ENCODE assay signal across 17 cellular contexts in genomic region chrX:105973387-105973739, GRCh38.
DNase-seq lines count a peak whose midpoint lies in the region; ATAC-seq and TF ChIP-seq lines count a peak whose summit lies in the region.
"Had no signal": no experiment of that assay in that cellular context is flagged by ENCODE, and none has a peak within 500 bp of the region (broad histone marks: within the 10 kb centered on the region; RNA-seq: fewer than 3 reads in every experiment).

No MANE protein-coding gene starts in this region.

- H3K56ac ChIP-seq in mesendoderm (ENCODE audit: low read length): no peak overlapping the region

- H3K9ac ChIP-seq in mesendoderm (ENCODE audit: low read length): no peak overlapping the region
- H3K9ac ChIP-seq: BLaER1, GM23248 had no signal

- WGBS in mesendoderm (ENCODE audit: extremely low coverage, insufficient coverage, low lambda C conversion rate): no CpG with 5 or more reads among the region's 3 CpGs

- ATAC-seq in left colon (peak; percentile 44), GM18861 (IDR thresholded peaks at IDR 0.05; ENCODE audit: unreplicated experiment) (no peak)

- no peak overlapping the region for H4K5ac ChIP-seq in mesendoderm (ENCODE audit: low read length)

- no peak overlapping the region for H2BK15ac ChIP-seq in mesendoderm (replicated peaks; ENCODE audit: low read depth)

- H3K4me2 ChIP-seq in mesendoderm (ENCODE audit: low read length): no peak overlapping the region
- H3K4me2 ChIP-seq: BLaER1 had no signal

- H3K4me1 ChIP-seq in mesendoderm (ENCODE audit: control insufficient read depth, low read depth, low read length): no peaks in the 10 kb centered on the region
- H3K4me1 ChIP-seq: BLaER1, Caco-2 had no signal

- H3K4ac ChIP-seq in mesendoderm (ENCODE audit: low read depth, low read length): no peak overlapping the region

- no peak overlapping the region for H2AK5ac ChIP-seq in mesendoderm (ENCODE audit: low read length)

- no peaks in the 10 kb centered on the region for H3K79me1 ChIP-seq in mesendoderm (ENCODE audit: low read length)

- H3K18ac ChIP-seq in mesendoderm (ENCODE audit: low read length): no peak overlapping the region

- no peaks in the 10 kb centered on the region for H3K79me2 ChIP-seq in mesendoderm (ENCODE audit: control insufficient read depth, insufficient read depth, low read length)

- H2BK5ac ChIP-seq in mesendoderm (ENCODE audit: low read length): no peak overlapping the region

- no peaks in the 10 kb centered on the region for H3K27me3 ChIP-seq in mesendoderm (ENCODE audit: insufficient read depth, low read length, poor library complexity)

- no peak overlapping the region for H2BK120ac ChIP-seq in mesendoderm (ENCODE audit: low read depth, low read length)

- H3K23ac ChIP-seq in mesendoderm (ENCODE audit: low read length): no peak overlapping the region

- no peaks in the 10 kb centered on the region for H3K36me3 ChIP-seq in mesendoderm (ENCODE audit: control insufficient read depth, insufficient read depth, low read length)
- H3K36me3 ChIP-seq: BLaER1 had no signal

- H3K27ac ChIP-seq in mesendoderm (ENCODE audit: low read depth, low read length): no peak overlapping the region
- H3K27ac ChIP-seq: BLaER1, GM23248 had no signal

- H3K4me3 ChIP-seq in epithelial cell of proximal tubule (ENCODE audit: low read depth, low read length): peak overlapping the region; percentile 26
- H3K4me3 ChIP-seq in mesendoderm (ENCODE audit: low read length): no peak overlapping the region
- H3K4me3 ChIP-seq: BLaER1, GM23248 had no signal

- no peak overlapping the region for H4K8ac ChIP-seq in mesendoderm (ENCODE audit: low read depth, low read length)

- intact Hi-C loops in left colon (cut with DNase I, micrococcal nuclease): no loop called here

- no peak for TF ChIP-seq CTCF in epithelial cell of proximal tubule (conservative IDR thresholded peaks at IDR 0.05; ENCODE audit: low read depth, low read length)

- peak; percentile 5 for DNase-seq in HuH-7 (ENCODE audit: low spot score)
- no peak for DNase-seq in epithelial cell of proximal tubule (ENCODE audit: low read depth)
- DNase-seq in left colon: no peak
- DNase-seq in mesendoderm: peak; percentile 7
- DNase-seq in UCSD-AML1 (lab: John Stamatoyannopoulos, UW; ENCODE audit: unreplicated experiment): no peak
- DNase-seq in NCI-H1417 treated with DMSO at 0.1 percent for 48 hours (lab: John Stamatoyannopoulos, UW): no peak
- no peak for DNase-seq in activated T-cell treated with anti-CD3 and anti-CD28 coated beads, Interleukin-2, amount 50 U/mL, for 1 hour
- DNase-seq: 8988T; AML-193; Caco-2; CD8-positive, alpha-beta memory T cell; DMS53; GF-D8; GM23248; H9 had no signal

Comparison
In these comparisons a context has a peak if more than half of its experiments do, and no peak if none do; other contexts are left out.
1. DNase-seq: peak in HuH-7 (single experiment) and mesendoderm (single experiment); none in epithelial cell of proximal tubule (single experiment), left colon (0 of 2), UCSD-AML1 (single experiment), NCI-H1417 treated with DMSO at 0.1 percent for 48 hours (single experiment) and activated T-cell treated with anti-CD3 and anti-CD28 coated beads, Interleukin-2, amount 50 U/mL, for 1 hour (single experiment).